8 cellular contexts compared by ENCODE assay signal in genomic region chr16:47461598-47462266, GRCh38. TPM values are rescaled to one million over a fixed set of nuclear protein-coding genes. Genes with fewer than 3 reads are reported as not detected.
DNase-seq lines count a peak whose midpoint lies in the region; ATAC-seq and TF ChIP-seq lines count a peak whose summit lies in the region.

No MANE protein-coding gene starts in this region.

- no peak overlapping the region for H4K5ac ChIP-seq in H9 (ENCODE audit: insufficient read length, low read depth, low read length)

- H3K4me1 ChIP-seq in H9 (ENCODE audit: insufficient read depth, low read length), result no peaks in the 10 kb centered on the region; the same call in 1 of the 2 replicates
- no peaks in the 10 kb centered on the region; the same call in 1 of the 2 replicates for H3K4me1 ChIP-seq in iPS DF 6.9 (ENCODE audit: control insufficient read depth, insufficient read depth, low read length)
- peaks cover 0 to 63% (median 51%) of the 10 kb centered on the region in 4 donors for H3K4me1 ChIP-seq in sigmoid colon

- H4K91ac ChIP-seq in H9 (ENCODE audit: insufficient read length, low read depth, low read length), result no peak overlapping the region

- no peak overlapping the region for H3K18ac ChIP-seq in H9 (ENCODE audit: insufficient read length, low read depth, low read length)

- no peak for TF ChIP-seq EP300 in sigmoid colon (IDR thresholded peaks at IDR 0.05)

- intact Hi-C loops in sigmoid colon (cut with DNase I), result loop anchor here (2.0 kb wide), 1 partner anchor 33 kb away; no protein-coding TSS in a partner anchor

- no peaks in the 10 kb centered on the region for H4K20me1 ChIP-seq in H9 (ENCODE audit: control insufficient read depth, insufficient read depth, insufficient read length)

- WGBS in H9 (ENCODE audit: extremely low coverage, insufficient read length, low lambda C conversion rate), result no CpG with 5 or more reads among the region's 17 CpGs
- no CpG with 5 or more reads among the region's 17 CpGs for WGBS in iPS DF 6.9 (ENCODE audit: insufficient coverage, insufficient read length)
- WGBS in sigmoid colon, 2 donors, result 1% methylated on average over 17 of the region's 17 CpGs

- no peak overlapping the region for H3K14ac ChIP-seq in H9 (ENCODE audit: insufficient read depth, low read length)

- DNase-seq in NCI-H748 treated with DMSO at 0.1 percent for 48 hours (lab: John Stamatoyannopoulos, UW) (peak; percentile 3), NCI-H748 (lab: John Stamatoyannopoulos, UW; ENCODE audit: unreplicated experiment) (no peak), H9 (no peak), NOMO-1 (lab: John Stamatoyannopoulos, UW; ENCODE audit: unreplicated experiment in 2 of 2) (peak; percentile 14 to 68), astrocyte of the spinal cord (ENCODE audit: low read depth, low spot score) (peak; percentile 53), iPS DF 6.9 (ENCODE audit: low read depth, low spot score) (no peak), sigmoid colon (no peak)

- no peak overlapping the region for H2AFZ ChIP-seq in H9 (ENCODE audit: low read length)

- no peaks in the 10 kb centered on the region for H3K27me3 Mint-ChIP-seq in H9 (ENCODE audit: low read depth)

- no peaks in the 10 kb centered on the region for H3K79me2 ChIP-seq in H9 (ENCODE audit: insufficient read depth, low read length)

- peak overlapping the region; percentile 77 for H3K4me2 ChIP-seq in H9 (ENCODE audit: insufficient read depth, insufficient read length, low read length)

- in situ Hi-C loops in astrocyte of the spinal cord (cut with HindIII; ENCODE audit: low sequenced_read_pairs), result no loop called here

- H3K27ac ChIP-seq in H9 (ENCODE audit: insufficient read length, low read depth, low read length), result no peak overlapping the region
- no peak overlapping the region for H3K27ac ChIP-seq in iPS DF 6.9 (ENCODE audit: low read length)
- H3K27ac ChIP-seq in sigmoid colon, result peak overlapping the region; percentile 96 to 99 (median 96)

- H3K9ac ChIP-seq in H9 (ENCODE audit: extremely low read depth, insufficient read length, low read length), result peak overlapping the region; percentile 62

- H3K4me1 Mint-ChIP-seq in H9, result peaks cover 29 to 31% of the 10 kb centered on the region in 2 experiments

- H2BK15ac ChIP-seq in H9 (ENCODE audit: low read depth, low read length), result no peak overlapping the region

- peaks cover 2% of the 10 kb centered on the region for H3K79me1 ChIP-seq in H9 (ENCODE audit: insufficient read depth, low read depth, low read length, poor library complexity, severe bottlenecking)

- H3K9me3 ChIP-seq in H9 (ENCODE audit: control insufficient read depth, low read depth, low read length), result no peaks in the 10 kb centered on the region
- no peaks in the 10 kb centered on the region for H3K9me3 ChIP-seq in iPS DF 6.9 (ENCODE audit: control insufficient read depth, insufficient read depth, low read length)
- no peaks in the 10 kb centered on the region for H3K9me3 ChIP-seq in sigmoid colon

- H4K8ac ChIP-seq in H9 (replicated peaks; ENCODE audit: insufficient read length, low read depth, low read length), result no peak overlapping the region

- H2BK5ac ChIP-seq in H9 (ENCODE audit: insufficient read length, low read length), result no peak overlapping the region

- H2BK20ac ChIP-seq in H9 (ENCODE audit: low read depth, low read length, poor library complexity, severe bottlenecking), result no peak overlapping the region

- no peak overlapping the region for H2BK120ac ChIP-seq in H9 (ENCODE audit: low read depth, low read length, poor library complexity, severe bottlenecking)

- H3K4me3 ChIP-seq in astrocyte of the spinal cord (ENCODE audit: low read depth, low read length) (peak overlapping the region; percentile 97), iPS DF 6.9 (ENCODE audit: low read length) (peak overlapping the region; percentile 91; the same call in 1 of the 2 replicates), sigmoid colon (peak overlapping the region; percentile 72 to 94 (median 86))

- no peak for TF ChIP-seq POLR2A in sigmoid colon (IDR thresholded peaks at IDR 0.05)

- TF ChIP-seq CTCF in H9 (conservative IDR thresholded peaks at IDR 0.05) (no peak), astrocyte of the spinal cord (IDR thresholded peaks at IDR 0.05; ENCODE audit: low read depth, low read length) (no peak), sigmoid colon (IDR thresholded peaks at IDR 0.05) (no peak)

- H3K4ac ChIP-seq in H9 (ENCODE audit: low read depth, low read length), result no peak overlapping the region

- no peaks in the 10 kb centered on the region; the same call in 1 of the 2 replicates for H3K27me3 ChIP-seq in H9 (ENCODE audit: insufficient read depth, low read length)
- H3K27me3 ChIP-seq in iPS DF 6.9 (ENCODE audit: control insufficient read depth, insufficient read depth, low read length), result no peaks in the 10 kb centered on the region
- H3K27me3 ChIP-seq in sigmoid colon, result no peaks in the 10 kb centered on the region

- no peak overlapping the region for H3K56ac ChIP-seq in H9 (ENCODE audit: insufficient read length, low read depth, low read length)

- H3K36me3 Mint-ChIP-seq in H9 (ENCODE audit: insufficient read depth in 1 of 3, low read depth in 3 of 3), result peaks cover 0 to 13% (median 12%) of the 10 kb centered on the region in 3 experiments; a peak in 6 of 7 replicates

- no peak overlapping the region for H3T11ph ChIP-seq in H9 (ENCODE audit: low read length)

- H2AK5ac ChIP-seq in H9 (ENCODE audit: insufficient read length, low read length), result no peak overlapping the region

- H3K23me2 ChIP-seq in H9 (ENCODE audit: insufficient read length, low read depth, low read length, poor library complexity, severe bottlenecking), result peaks cover 11% of the 10 kb centered on the region

- H3K9me3 Mint-ChIP-seq in H9, result no peaks in the 10 kb centered on the region; a peak in 1 of 5 replicates

- no peak for ATAC-seq in GM21423 (IDR thresholded peaks at IDR 0.05; ENCODE audit: unreplicated experiment)

- H3K36me3 ChIP-seq in iPS DF 6.9 (ENCODE audit: control insufficient read depth, insufficient read depth, low read length), result no peaks in the 10 kb centered on the region
- H3K36me3 ChIP-seq in sigmoid colon, result peaks cover 0 to 8% (median 0%) of the 10 kb centered on the region in 4 donors

- no peak overlapping the region for H3K23ac ChIP-seq in H9 (ENCODE audit: insufficient read length, low read depth, low read length)

- H2BK12ac ChIP-seq in H9 (ENCODE audit: insufficient read length, low read depth, low read length), result no peak overlapping the region

- H3K27ac Mint-ChIP-seq in H9, result peak overlapping the region; percentile 83 to 96 (median 94)

- peak overlapping the region; percentile 100 for H3K4me3 Mint-ChIP-seq in H9

RNA-seq across cellular contexts. Expression of gene PHKB, which starts 0.6 kb away (rescaled TPM):
- 38.8 and 39.0 TPM in 2 replicates for total RNA-seq in H9 (2021)
- 10 to 100 TPM; 60.5 to 95.6 (median 83.6) TPM for total RNA-seq in sigmoid colon
- 10 to 100 TPM; 24.6 to 40.9 (median 30.4) TPM for polyA plus RNA-seq in sigmoid colon

RNA-seq across cellular contexts. Expression of gene ITFG1, which starts 0.9 kb away (rescaled TPM):
- total RNA-seq in H9 (2021) (18.0 and 19.7 TPM in 2 replicates), sigmoid colon (10 to 100 TPM; 36.0 to 59.3 (median 43.7) TPM)
- polyA plus RNA-seq in sigmoid colon, result 10 to 100 TPM; 12.0 to 33.7 (median 13.4) TPM

Comparison
In these comparisons a context has a peak if more than half of its experiments do, and no peak if none do; other contexts are left out.
1. DNase-seq: peak in NCI-H748 treated with DMSO at 0.1 percent for 48 hours (single experiment), NOMO-1 (2 of 2) and astrocyte of the spinal cord (single experiment); none in NCI-H748 (single experiment), H9 (single experiment), iPS DF 6.9 (single experiment) and sigmoid colon (single experiment).
2. H3K27ac ChIP-seq: peak in sigmoid colon (4 of 4); none in H9 (single experiment) and iPS DF 6.9 (single experiment).
3. Peak in every context shown above with its lines, with median percentiles within 50 percentile points of each other: H3K4me3 ChIP-seq.